Comparison of ENCODE assay signal across 8 cellular contexts in the genomic region with DNA sequence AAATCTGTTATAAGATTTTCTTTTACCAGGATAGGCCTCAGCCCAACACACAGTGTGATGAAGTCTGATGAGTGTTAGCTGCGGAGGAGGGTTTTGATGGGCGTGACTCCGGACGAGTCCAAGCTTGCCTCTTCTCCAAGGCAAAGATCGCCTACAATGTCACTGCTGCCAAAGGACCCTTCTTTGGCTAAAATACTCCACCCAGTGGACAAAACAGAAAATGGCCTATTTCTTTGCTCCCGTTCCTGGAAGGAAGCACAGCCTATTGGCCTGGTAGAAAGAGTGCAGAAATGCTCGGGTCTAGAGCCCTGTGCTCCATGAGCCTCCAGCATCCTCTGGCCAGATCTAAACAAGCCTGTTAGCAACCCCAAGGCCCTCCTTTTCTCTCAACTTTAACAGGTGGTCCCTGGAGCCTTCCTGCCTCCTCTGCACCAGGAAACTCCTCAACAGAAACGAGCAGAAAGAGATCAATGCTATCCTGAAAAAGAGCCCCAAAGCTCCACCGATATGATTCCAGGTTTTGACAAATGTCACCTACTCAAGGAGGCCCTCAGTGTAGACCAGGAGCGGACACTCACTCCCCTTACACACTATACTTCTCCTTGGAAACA. TPM values are rescaled to one million over a fixed set of nuclear protein-coding genes. Genes with fewer than 3 reads are reported as not detected.
DNase-seq lines count a peak whose midpoint lies in the region; ATAC-seq, FAIRE-seq and TF ChIP-seq lines count a peak whose summit lies in the region.

No MANE protein-coding gene starts in this region.

- peak; percentile 89 for FAIRE-seq in GM19239 (lab: Jason Lieb, UNC)

- peak; percentile 79 for TF ChIP-seq CTCF in osteoblast (IDR thresholded peaks at IDR 0.05; ENCODE audit: extremely low read depth, low read depth, low read length)

- no peaks in the 10 kb centered on the region for H4K20me1 ChIP-seq in osteoblast (ENCODE audit: insufficient read depth, low read length)

- peak overlapping the region; percentile 67 for H3K4me2 ChIP-seq in osteoblast (ENCODE audit: insufficient read depth, low read length)

- H3K4me1 ChIP-seq in osteoblast (ENCODE audit: insufficient read depth, low read length), result peaks cover 4% of the 10 kb centered on the region

- no peaks in the 10 kb centered on the region for H3K79me2 ChIP-seq in osteoblast (ENCODE audit: insufficient read depth, low read length)

- no peaks in the 10 kb centered on the region for H3K36me3 ChIP-seq in osteoblast (ENCODE audit: insufficient read depth, low read length)

- no peaks in the 10 kb centered on the region for H3K9me3 ChIP-seq in osteoblast (ENCODE audit: low read depth, low read length)

- no peak overlapping the region for H3K27ac ChIP-seq in osteoblast (ENCODE audit: low read depth, low read length)

- peaks cover 14% of the 10 kb centered on the region for H3K27me3 ChIP-seq in osteoblast (ENCODE audit: insufficient read depth, low read length)

- ATAC-seq in HG03432 (IDR thresholded peaks at IDR 0.05; ENCODE audit: unreplicated experiment), result peak; percentile 96

- DNase-seq in DMS 273 treated with DMSO at 0.1 percent for 48 hours (lab: John Stamatoyannopoulos, UW), result peak; percentile 72
- DNase-seq in GM19239 (ENCODE audit: insufficient read length, low spot score), result peak; percentile 44
- peak; percentile 88 for DNase-seq in NCI-H2196 (lab: John Stamatoyannopoulos, UW; ENCODE audit: unreplicated experiment)
- peak; percentile 1 to 4 for DNase-seq in activated CD4-positive, alpha-beta T cell treated with anti-CD3 and anti-CD28 coated beads, Interleukin-2, amount 50 U/mL, for 48 hours
- peak; percentile 39 for DNase-seq in glomerular endothelial cell (ENCODE audit: extremely low read depth, low read depth, low spot score)
- peak; percentile 85 for DNase-seq in osteoblast (ENCODE audit: insufficient read length, low spot score, missing footprints)
- no peak for DNase-seq in activated effector memory CD4-positive, alpha-beta T cell treated with anti-CD3 and anti-CD28 coated beads, Interleukin-2, amount 50 U/mL, for 16 hours

- peak overlapping the region; percentile 22 for H3K4me3 ChIP-seq in osteoblast (ENCODE audit: insufficient read depth, low read length)

- H2AFZ ChIP-seq in osteoblast (ENCODE audit: low read length), result peak overlapping the region; percentile 89

RNA-seq across cellular contexts. Expression of a gene that starts 3.4 kb away (rescaled TPM):
- not detected in 2 replicates for total RNA-seq in glomerular endothelial cell
- not detected in 2 replicates for total RNA-seq in osteoblast
